ENCODE assay signal across 15 cellular contexts in the genomic region with DNA sequence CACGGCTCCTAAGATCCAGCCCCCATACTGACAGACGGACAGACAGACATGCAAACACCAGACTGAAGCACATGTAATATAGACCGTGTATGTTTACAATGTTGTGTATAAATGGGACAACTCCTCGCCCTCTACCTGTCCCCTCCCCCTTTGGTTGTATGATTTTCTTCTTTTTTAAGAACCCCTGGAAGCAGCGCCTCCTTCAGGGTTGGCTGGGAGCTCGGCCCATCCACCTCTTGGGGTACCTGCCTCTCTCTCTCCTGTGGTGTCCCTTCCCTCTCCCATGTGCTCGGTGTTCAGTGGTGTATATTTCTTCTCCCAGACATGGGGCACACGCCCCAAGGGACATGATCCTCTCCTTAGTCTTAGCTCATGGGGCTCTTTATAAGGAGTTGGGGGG.
"Had no signal": no experiment of that assay in that cellular context is flagged by ENCODE, and none has a peak within 500 bp of the region (broad histone marks: within the 10 kb centered on the region; RNA-seq: fewer than 3 reads in every experiment).

No MANE protein-coding gene starts in this region.

- H3K4me3 ChIP-seq: coronary artery, spleen had no signal

- H3K27me3 Mint-ChIP-seq: central memory CD8-positive, alpha-beta T cell; stimulated activated naive CD8-positive, alpha-beta T cell treated with anti-CD3 and anti-CD28 coated beads, Interleukin-15, amount 100 ng/mL, for 72 hours; T-cell had no signal

- DNase-seq: activated CD4-positive, alpha-beta T cell treated with anti-CD3 and anti-CD28 coated beads for 1 hour; activated CD4-positive, alpha-beta T cell treated with anti-CD3 and anti-CD28 coated beads, Interleukin-2, amount 50 U/mL, for 48 hours; activated naive CD4-positive, alpha-beta T cell treated with anti-CD3 and anti-CD28 coated beads, Interleukin-2, amount 50 U/mL, for 16 hours; effector CD4-positive, alpha-beta T cell; foreskin fibroblast; stimulated activated naive CD8-positive, alpha-beta T cell treated with anti-CD3 and anti-CD28 coated beads, Interleukin-15, amount 100 ng/mL, for 72 hours; T-cell; T1000 had no signal

- ATAC-seq: sciatic nerve; stimulated activated naive CD8-positive, alpha-beta T cell treated with anti-CD3 and anti-CD28 coated beads, Interleukin-15, amount 100 ng/mL, for 72 hours; T-cell had no signal

- H3K4me1 Mint-ChIP-seq: stimulated activated naive CD8-positive, alpha-beta T cell treated with anti-CD3 and anti-CD28 coated beads, Interleukin-15, amount 100 ng/mL, for 72 hours had no signal

- H3K9me3 Mint-ChIP-seq: activated T-helper 2 cell treated with anti-CD3 and anti-CD28 coated beads, Interferon-gamma antibody, Interleukin-2, Interleukin-4, amounts not matched to agents 10 μg/mL and 5 μg/mL and 100 μg/mL, durations not matched to agents 14 hours and 24 hours and 36 hours; central memory CD8-positive, alpha-beta T cell; nephron; stimulated activated naive CD8-positive, alpha-beta T cell treated with anti-CD3 and anti-CD28 coated beads, Interleukin-15, amount 100 ng/mL, for 72 hours; T-cell had no signal

- H3K27me3 ChIP-seq: spleen had no signal

- H3K9me3 ChIP-seq: spleen had no signal

- H3K27ac Mint-ChIP-seq: activated T-helper 2 cell treated with anti-CD3 and anti-CD28 coated beads, Interferon-gamma antibody, Interleukin-2, Interleukin-4, amounts not matched to agents 10 μg/mL and 5 μg/mL and 100 μg/mL, durations not matched to agents 14 hours and 24 hours and 36 hours; stimulated activated naive CD8-positive, alpha-beta T cell treated with anti-CD3 and anti-CD28 coated beads, Interleukin-15, amount 100 ng/mL, for 72 hours; T-cell had no signal

- H3K4me3 Mint-ChIP-seq: central memory CD8-positive, alpha-beta T cell; nephron; stimulated activated naive CD8-positive, alpha-beta T cell treated with anti-CD3 and anti-CD28 coated beads, Interleukin-15, amount 100 ng/mL, for 72 hours; T-cell had no signal

- H3K27ac ChIP-seq: coronary artery, spleen, VCaP had no signal
